ENCODE assay signal across 18 cellular contexts in genomic region chr2:144111443-144111842, GRCh38.
DNase-seq lines count a peak whose midpoint lies in the region; ATAC-seq and TF ChIP-seq lines count a peak whose summit lies in the region.
"Had no signal": no experiment of that assay in that cellular context is flagged by ENCODE, and none has a peak within 500 bp of the region (broad histone marks: within the 10 kb centered on the region; RNA-seq: fewer than 3 reads in every experiment).

No MANE protein-coding gene starts in this region.

- no peaks in the 10 kb centered on the region for H3K27me3 ChIP-seq in MG63
- H3K27me3 ChIP-seq: ovary, vagina had no signal

- peak; percentile 34 for DNase-seq in AG09319 (ENCODE audit: extremely low read depth, low read depth)
- DNase-seq in MG63 = peak; percentile 57
- peak; percentile 67 to 69 for DNase-seq in cardiac fibroblast (ENCODE audit: low read depth in 2 of 2)
- peak; percentile 78 for DNase-seq in myocyte (ENCODE audit: low read depth)
- DNase-seq in NCI-H446 treated with DMSO at 0.1 percent for 48 hours (lab: John Stamatoyannopoulos, UW) = no peak
- no peak for DNase-seq in activated CD8-positive, alpha-beta memory T cell treated with anti-CD3 and anti-CD28 coated beads, Interleukin-2, amount 50 U/mL, for 48 hours
- no peak for DNase-seq in iPS-NIHi11 (ENCODE audit: low spot score)
- DNase-seq: activated CD8-positive, alpha-beta memory T cell treated with anti-CD3 and anti-CD28 coated beads, Interleukin-2, amount 50 U/mL, for 4 hours; DMS79 treated with DMSO at 0.1 percent for 48 hours; lower lobe of right lung; NCI-H146; NCI-H69; ovary; SHP77 treated with DMSO at 0.1 percent for 48 hours; WERI-Rb-1 had no signal

- TF ChIP-seq CTCF in AG09319 (IDR thresholded peaks at IDR 0.05; ENCODE audit: low read depth, low read length) (no peak), cardiac fibroblast (IDR thresholded peaks at IDR 0.05; ENCODE audit: low read depth, low read length) (no peak)

- H3K9me3 ChIP-seq in MG63 = no peaks in the 10 kb centered on the region; the same call in none of the 2 replicates
- H3K9me3 ChIP-seq: lower lobe of right lung, ovary, vagina had no signal

- H3K4me3 ChIP-seq in MG63 = no peak overlapping the region
- no peak overlapping the region for H3K4me3 ChIP-seq in cardiac fibroblast (replicated peaks in 1 of 2; ENCODE audit: low read depth in 2 of 2, low read length in 2 of 2)
- H3K4me3 ChIP-seq: lower lobe of right lung, ovary, vagina had no signal

- H3K36me3 ChIP-seq in MG63 = no peaks in the 10 kb centered on the region
- H3K36me3 ChIP-seq: lower lobe of right lung, ovary, vagina, WERI-Rb-1 had no signal

- no peak for ATAC-seq in HG03571 (IDR thresholded peaks at IDR 0.05; ENCODE audit: unreplicated experiment)
- ATAC-seq: HCT116, lower lobe of right lung had no signal

Comparison
In these comparisons a context has a peak if more than half of its experiments do, and no peak if none do; other contexts are left out.
1. DNase-seq: peak in AG09319 (single experiment), MG63 (single experiment), cardiac fibroblast (2 of 2) and myocyte (single experiment); none in NCI-H446 treated with DMSO at 0.1 percent for 48 hours (single experiment), activated CD8-positive, alpha-beta memory T cell treated with anti-CD3 and anti-CD28 coated beads, Interleukin-2, amount 50 U/mL, for 48 hours (single experiment) and iPS-NIHi11 (single experiment).